1 cellular context compared by ENCODE assay signal in the genomic region with DNA sequence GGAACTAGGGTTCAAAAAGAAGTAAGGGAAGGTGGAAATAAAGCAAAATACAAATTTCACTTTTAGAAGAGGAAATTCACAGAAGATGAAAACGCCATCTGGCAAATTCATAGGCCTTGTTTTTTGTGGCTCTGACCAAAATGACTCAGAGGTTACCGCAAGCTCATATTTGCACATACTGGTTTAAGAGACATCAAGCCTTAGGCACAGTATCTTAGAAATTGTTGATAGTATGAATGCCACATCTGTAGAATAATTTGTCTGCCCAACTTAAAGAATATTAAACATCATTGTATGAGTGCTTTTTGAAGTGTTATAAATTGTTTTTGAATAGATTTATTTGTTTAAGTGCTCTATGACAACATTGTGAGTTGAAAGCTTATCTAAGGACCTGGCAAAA.
TF ChIP-seq lines count a peak whose summit lies in the region.

No MANE protein-coding gene starts in this region.

TF ChIP-seq in GM12878, 131 proteins besides CTCF, POLR2A, EP300 and RAD21 (continued from another document):
- TF ChIP-seq, protein P1, sequence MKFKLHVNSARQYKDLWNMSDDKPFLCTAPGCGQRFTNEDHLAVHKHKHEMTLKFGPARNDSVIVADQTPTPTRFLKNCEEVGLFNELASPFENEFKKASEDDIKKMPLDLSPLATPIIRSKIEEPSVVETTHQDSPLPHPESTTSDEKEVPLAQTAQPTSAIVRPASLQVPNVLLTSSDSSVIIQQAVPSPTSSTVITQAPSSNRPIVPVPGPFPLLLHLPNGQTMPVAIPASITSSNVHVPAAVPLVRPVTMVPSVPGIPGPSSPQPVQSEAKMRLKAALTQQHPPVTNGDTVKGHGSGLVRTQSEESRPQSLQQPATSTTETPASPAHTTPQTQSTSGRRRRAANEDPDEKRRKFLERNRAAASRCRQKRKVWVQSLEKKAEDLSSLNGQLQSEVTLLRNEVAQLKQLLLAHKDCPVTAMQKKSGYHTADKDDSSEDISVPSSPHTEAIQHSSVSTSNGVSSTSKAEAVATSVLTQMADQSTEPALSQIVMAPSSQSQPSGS (IDR thresholded peaks at IDR 0.05; ENCODE audit: low read length): peak; percentile 68
- TF ChIP-seq TCF3 (IDR thresholded peaks at IDR 0.05; ENCODE audit: borderline replicate concordance, insufficient read depth, low read depth, low read length): 0 out of 2 replicates have a peak, but pooled peaks have one; percentile 51
- TF ChIP-seq IKZF2 (IDR thresholded peaks at IDR 0.05): no peak
- peak; percentile 96 for TF ChIP-seq RUNX3 (IDR thresholded peaks at IDR 0.05; ENCODE audit: low read length)
- peak; percentile 69; the same call in 1 of the 2 replicates for TF ChIP-seq CBFB (IDR thresholded peaks at IDR 0.05; ENCODE audit: low read depth)
- no peak for TF ChIP-seq SMAD5 (IDR thresholded peaks at IDR 0.05; ENCODE audit: low read depth)
- TF ChIP-seq CREM (IDR thresholded peaks at IDR 0.05; ENCODE audit: low read depth): peak; percentile 23; the same call in 1 of the 2 replicates
- TF ChIP-seq JUNB (IDR thresholded peaks at IDR 0.05): peak; percentile 81
- TF ChIP-seq POLR2AphosphoS5 (IDR thresholded peaks at IDR 0.05; ENCODE audit: low read length): no peak
- TF ChIP-seq NR2C1 (IDR thresholded peaks at IDR 0.05): no peak
- TF ChIP-seq NFIC (IDR thresholded peaks at IDR 0.05; ENCODE audit: low read depth, low read length): peak; percentile 56; the same call in 1 of the 2 replicates
- TF ChIP-seq IRF5 (IDR thresholded peaks at IDR 0.05; ENCODE audit: borderline replicate concordance): no peak
- no peak for TF ChIP-seq PKNOX1 (IDR thresholded peaks at IDR 0.05)
- TF ChIP-seq ZBTB4 (CRISPR knock-in tag; IDR thresholded peaks at IDR 0.05): no peak
- TF ChIP-seq FOS (IDR thresholded peaks at IDR 0.05; ENCODE audit: borderline replicate concordance, extremely low read depth, insufficient read length): no peak
TF ChIP-seq in GM12878: peak in this region for 8.
